In the genomic region with DNA sequence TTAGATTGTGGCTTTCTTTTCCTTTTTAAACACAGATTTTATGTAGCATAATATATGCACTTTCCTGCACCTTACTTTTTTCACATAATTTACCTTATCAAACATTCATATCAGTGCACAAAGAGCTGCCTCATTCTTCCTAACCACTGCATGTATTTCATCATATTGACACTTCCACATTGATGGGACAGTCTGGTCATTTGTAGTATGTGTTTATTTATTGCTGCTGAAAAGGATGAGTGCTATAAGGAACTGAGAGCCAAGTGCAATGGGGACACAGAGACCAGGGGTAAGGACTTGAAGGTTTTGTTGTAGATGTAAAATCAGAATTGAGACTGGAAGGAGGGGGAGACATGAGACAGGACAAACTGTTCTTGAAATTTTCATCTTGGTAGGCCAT, we compare ENCODE assay signal across 20 cellular contexts.
DNase-seq lines count a peak whose midpoint lies in the region; ATAC-seq and TF ChIP-seq lines count a peak whose summit lies in the region.
"Had no signal": no experiment of that assay in that cellular context is flagged by ENCODE, and none has a peak within 500 bp of the region (broad histone marks: within the 10 kb centered on the region; RNA-seq: fewer than 3 reads in every experiment).

No MANE protein-coding gene starts in this region.

- H3K9me2 ChIP-seq in SK-N-SH, result no peaks in the 10 kb centered on the region

- no peak for TF ChIP-seq EP300 in SK-N-SH (IDR thresholded peaks at IDR 0.05; ENCODE audit: borderline replicate concordance in 1 of 2, low read depth in 1 of 2, low read length in 1 of 2)

- H3K9me3 ChIP-seq in SK-N-SH (no peaks in the 10 kb centered on the region), trophoblast cell (ENCODE audit: insufficient read depth, low read depth, low read length) (no peaks in the 10 kb centered on the region)
- H3K9me3 ChIP-seq: breast epithelium, mucosa of descending colon had no signal

- H3K4me1 ChIP-seq in SK-N-SH (ENCODE audit: control insufficient read depth in 1 of 2, insufficient read depth in 2 of 2, low read depth in 1 of 2, low read length in 1 of 2) (peaks cover 4 to 6% of the 10 kb centered on the region in 2 experiments; a peak in 2 of 4 replicates), trophoblast cell (ENCODE audit: control insufficient read depth in 1 of 2, insufficient read depth in 2 of 2, low read length in 2 of 2) (peaks cover 2% of the 10 kb centered on the region in 2 experiments)
- H3K4me1 ChIP-seq: breast epithelium had no signal

- no peak overlapping the region for H4K8ac ChIP-seq in trophoblast cell (ENCODE audit: low read depth, low read length)

- no peak overlapping the region for H2BK5ac ChIP-seq in trophoblast cell (ENCODE audit: low read depth, low read length, poor library complexity)

- H3K18ac ChIP-seq in trophoblast cell (ENCODE audit: low read length), result no peak overlapping the region

- H3K4me3 ChIP-seq in SK-N-SH (ENCODE audit: low read depth in 2 of 2, low read length in 1 of 2) (no peak overlapping the region), trophoblast cell (ENCODE audit: low read depth, low read length) (no peak overlapping the region)
- H3K4me3 ChIP-seq: breast epithelium, dorsolateral prefrontal cortex, mucosa of descending colon had no signal

- POLR2A ChIA-PET in SK-N-SH (lab: Yijun Ruan, JAX), result interaction anchor here (1.0 kb wide), 1 partner anchor 51 kb away, joined by 6 read pairs; no protein-coding TSS in a partner anchor

- no peak overlapping the region for H3K23ac ChIP-seq in trophoblast cell (ENCODE audit: low read length)

- no peak overlapping the region for H4K12ac ChIP-seq in trophoblast cell (ENCODE audit: low read depth, low read length)

- H3K4me2 ChIP-seq in SK-N-SH (no peak overlapping the region), trophoblast cell (ENCODE audit: low read length) (no peak overlapping the region)

- H2AFZ ChIP-seq in SK-N-SH (ENCODE audit: low read depth), result no peak overlapping the region
- no peak overlapping the region for H2AFZ ChIP-seq in trophoblast cell (ENCODE audit: insufficient read depth, low read length, poor library complexity)

- no peaks in the 10 kb centered on the region for H4K20me1 ChIP-seq in SK-N-SH (ENCODE audit: insufficient read depth)

- H3K4ac ChIP-seq in trophoblast cell (ENCODE audit: low read depth, low read length), result no peak overlapping the region

- H3K14ac ChIP-seq in trophoblast cell (ENCODE audit: low read length), result no peak overlapping the region

- H3K27me3 ChIP-seq in SK-N-SH (ENCODE audit: insufficient read depth), result no peaks in the 10 kb centered on the region
- H3K27me3 ChIP-seq in trophoblast cell (ENCODE audit: insufficient read depth, low read length), result no peaks in the 10 kb centered on the region
- H3K27me3 ChIP-seq: breast epithelium, dorsolateral prefrontal cortex had no signal

- H3K79me1 ChIP-seq in trophoblast cell (ENCODE audit: low read length), result no peaks in the 10 kb centered on the region

- CTCF ChIA-PET in SK-N-SH (lab: Yijun Ruan, JAX), result interaction anchor here (1.4 to 1.6 kb wide), 2 partner anchors 18 to 77 kb away, joined by 3 to 4 read pairs; no protein-coding TSS in a partner anchor

- peak; percentile 22 for DNase-seq in SK-N-SH
- peak; percentile 12 for DNase-seq in SK-N-DZ (ENCODE audit: low spot score)
- peak; percentile 15 to 70 for DNase-seq in trophoblast cell
- DNase-seq in DMS79 (lab: John Stamatoyannopoulos, UW), result no peak
- DNase-seq: activated CD4-positive, CD25-positive, alpha-beta regulatory T cell treated with anti-CD3 and anti-CD28 coated beads, Interleukin-2, amount 50 U/mL, for 72 hours; activated CD8-positive, alpha-beta memory T cell treated with anti-CD3 and anti-CD28 coated beads, Interleukin-2, amount 10 ng/mL, durations not matched to agents 7 days and 5 days; dorsolateral prefrontal cortex; H7; mucosa of descending colon; NCI-H1694 treated with DMSO at 0.1 percent for 48 hours; NK-92 treated with Interleukin-12 subunit alpha and Interleukin-12 subunit beta, amount 100 ng/mL, for 24 hours; retina; SHP77 had no signal

- no peak overlapping the region for H3K27ac ChIP-seq in SK-N-SH (ENCODE audit: low read depth in 2 of 2, low read length in 1 of 2)
- no peak overlapping the region for H3K27ac ChIP-seq in trophoblast cell (ENCODE audit: low read depth, low read length)
- H3K27ac ChIP-seq: breast epithelium, C4-2B, dorsolateral prefrontal cortex had no signal

- no peak overlapping the region for H2BK120ac ChIP-seq in trophoblast cell (ENCODE audit: insufficient read depth, low read length, poor library complexity)

- no peak overlapping the region for H4K91ac ChIP-seq in trophoblast cell (ENCODE audit: low read depth, low read length)

- H3K79me2 ChIP-seq in SK-N-SH (ENCODE audit: insufficient read depth) (no peaks in the 10 kb centered on the region), trophoblast cell (ENCODE audit: control insufficient read depth, insufficient read depth, low read length, poor library complexity) (no peaks in the 10 kb centered on the region)

- H3K36me3 ChIP-seq in SK-N-SH (replicated peaks in 1 of 2; ENCODE audit: control insufficient read depth in 1 of 2, insufficient read depth in 2 of 2, low read length in 1 of 2), result no peaks in the 10 kb centered on the region
- H3K36me3 ChIP-seq in trophoblast cell (ENCODE audit: control insufficient read depth in 1 of 2, insufficient read depth in 2 of 2, low read length in 2 of 2), result no peaks in the 10 kb centered on the region
- H3K36me3 ChIP-seq: breast epithelium had no signal

- no peak overlapping the region for H2BK12ac ChIP-seq in trophoblast cell (ENCODE audit: low read length)

- H2AK5ac ChIP-seq in trophoblast cell (ENCODE audit: low read length), result no peak overlapping the region

- H3K9ac ChIP-seq in SK-N-SH (no peak overlapping the region), trophoblast cell (ENCODE audit: low read length) (no peak overlapping the region)

- no peak for TF ChIP-seq RAD21 in SK-N-SH (IDR thresholded peaks at IDR 0.05; ENCODE audit: low read length)

- no peak for TF ChIP-seq CTCF in SK-N-SH (IDR thresholded peaks at IDR 0.05)

- ATAC-seq in SK-N-SH treated with all-trans-retinoic acid at 6 μM for 48 hours, result no peak
- ATAC-seq in HG03432 (IDR thresholded peaks at IDR 0.05; ENCODE audit: unreplicated experiment), result peak; percentile 17
- no peak for ATAC-seq in HG02763 (IDR thresholded peaks at IDR 0.05; ENCODE audit: unreplicated experiment)
- ATAC-seq in GM18873 (IDR thresholded peaks at IDR 0.05; ENCODE audit: low FRiP score, unreplicated experiment), result no peak
- ATAC-seq: activated CD8-positive, alpha-beta memory T cell treated with anti-CD3 and anti-CD28 coated beads, Interleukin-2, amount 10 ng/mL, durations not matched to agents 7 days and 5 days; mucosa of descending colon; stimulated activated effector memory CD8-positive, alpha-beta T cell treated with anti-CD3 and anti-CD28 coated beads, Interleukin-12 subunit alpha, Interleukin-12 subunit beta, amount 100 ng/mL, for 72 hours had no signal

- H3F3A ChIP-seq in SK-N-SH (replicated peaks; ENCODE audit: insufficient read depth), result no peaks in the 10 kb centered on the region

TF ChIP-seq in SK-N-SH, 30 proteins besides CTCF, POLR2A, EP300 and RAD21 (continues in another document):
- no peak for TF ChIP-seq FOXJ3 (CRISPR knock-in tag; IDR thresholded peaks at IDR 0.05)
- TF ChIP-seq SMC3 (IDR thresholded peaks at IDR 0.05; ENCODE audit: low read depth, low read length), result no peak
- TF ChIP-seq GATA2 (CRISPR knock-in tag; IDR thresholded peaks at IDR 0.05), result peak; percentile 3; the same call in 1 of the 2 replicates
- TF ChIP-seq, protein P1, sequence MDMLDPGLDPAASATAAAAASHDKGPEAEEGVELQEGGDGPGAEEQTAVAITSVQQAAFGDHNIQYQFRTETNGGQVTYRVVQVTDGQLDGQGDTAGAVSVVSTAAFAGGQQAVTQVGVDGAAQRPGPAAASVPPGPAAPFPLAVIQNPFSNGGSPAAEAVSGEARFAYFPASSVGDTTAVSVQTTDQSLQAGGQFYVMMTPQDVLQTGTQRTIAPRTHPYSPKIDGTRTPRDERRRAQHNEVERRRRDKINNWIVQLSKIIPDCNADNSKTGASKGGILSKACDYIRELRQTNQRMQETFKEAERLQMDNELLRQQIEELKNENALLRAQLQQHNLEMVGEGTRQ (IDR thresholded peaks at IDR 0.05; ENCODE audit: borderline replicate concordance, low read depth, low read length), result no peak
- TF ChIP-seq, protein P2, sequence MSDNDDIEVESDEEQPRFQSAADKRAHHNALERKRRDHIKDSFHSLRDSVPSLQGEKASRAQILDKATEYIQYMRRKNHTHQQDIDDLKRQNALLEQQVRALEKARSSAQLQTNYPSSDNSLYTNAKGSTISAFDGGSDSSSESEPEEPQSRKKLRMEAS (IDR thresholded peaks at IDR 0.05; ENCODE audit: low read depth), result no peak
- no peak for TF ChIP-seq GABPA (IDR thresholded peaks at IDR 0.05; ENCODE audit: low read depth)

TF ChIP-seq in SK-N-SH treated with all-trans-retinoic acid at 6 μM for 48 hours, 23 proteins besides CTCF, POLR2A, EP300 and RAD21 (continues in another document):
- TF ChIP-seq TSHZ2 (CRISPR knock-in tag; IDR thresholded peaks at IDR 0.05), result no peak
- TF ChIP-seq TOX (CRISPR knock-in tag; IDR thresholded peaks at IDR 0.05; ENCODE audit: borderline replicate concordance), result no peak
- no peak for TF ChIP-seq RARB (CRISPR knock-in tag; IDR thresholded peaks at IDR 0.05)
